In the genomic region with DNA sequence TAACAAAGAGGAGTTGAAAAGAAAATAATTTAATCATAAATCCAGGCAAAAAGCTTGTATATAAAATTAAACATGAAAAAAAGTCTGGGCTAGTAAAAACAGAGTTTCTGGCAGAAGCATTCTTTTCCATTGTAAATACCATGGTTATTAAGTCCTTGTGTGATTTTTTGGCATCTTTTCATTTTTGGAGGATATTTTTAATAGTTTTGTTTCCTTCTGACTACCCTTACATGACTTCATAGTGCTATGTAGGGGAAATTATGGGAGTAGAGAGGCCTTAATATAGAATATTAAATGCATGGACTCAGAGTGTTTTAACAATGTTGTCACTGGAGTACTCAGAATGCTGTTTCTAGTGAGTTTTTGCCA, we compare ENCODE assay signal across 24 cellular contexts.
DNase-seq lines count a peak whose midpoint lies in the region; ATAC-seq and TF ChIP-seq lines count a peak whose summit lies in the region.
"Had no signal": no experiment of that assay in that cellular context is flagged by ENCODE, and none has a peak within 500 bp of the region (broad histone marks: within the 10 kb centered on the region; RNA-seq: fewer than 3 reads in every experiment).

No MANE protein-coding gene starts in this region.

- peak overlapping the region; percentile 26 for H3K27ac ChIP-seq in upper lobe of right lung
- H3K27ac ChIP-seq in left lung: peak overlapping the region in 1 of 2 donors; percentile 13
- H3K27ac ChIP-seq: A549, foreskin keratinocyte, upper lobe of left lung had no signal

- peaks cover 2% of the 10 kb centered on the region for H3K36me3 Mint-ChIP-seq in activated naive CD8-positive, alpha-beta T cell
- no peaks in the 10 kb centered on the region for H3K36me3 Mint-ChIP-seq in activated naive CD8-positive, alpha-beta T cell treated with anti-CD3 and anti-CD28 coated beads for 36 hours
- H3K36me3 Mint-ChIP-seq: CD14-positive monocyte, naive B cell had no signal

- H3K36me3 ChIP-seq in upper lobe of right lung (no peaks in the 10 kb centered on the region), left lung (no peaks in the 10 kb centered on the region)
- H3K36me3 ChIP-seq: pancreas, upper lobe of left lung had no signal

- TF ChIP-seq CTCF in upper lobe of right lung (IDR thresholded peaks at IDR 0.05): no peak
- TF ChIP-seq CTCF in left lung (IDR thresholded peaks at IDR 0.05): no peak

- no peak for DNase-seq in activated naive CD8-positive, alpha-beta T cell treated with anti-CD3 and anti-CD28 coated beads for 36 hours
- DNase-seq in fibroblast of the conjunctiva (ENCODE audit: low read depth) (peak; percentile 64), upper lobe of right lung (no peak), G401 (ENCODE audit: low spot score) (no peak), HUDEP-2 (lab: John Stamatoyannopoulos, UW; ENCODE audit: unreplicated experiment in 76 of 76) (no peak), left lung (no peak)
- DNase-seq: activated T-cell treated with anti-CD3 and anti-CD28 coated beads for 4 hours; foreskin keratinocyte; GDM1; hypothalamus; mammary epithelial cell; naive B cell; NCI-H2107; NCI-H510A; pancreas; stimulated activated CD4-positive, alpha-beta T cell treated with anti-CD3 and anti-CD28 coated beads, Interleukin-1b, Interleukin-23, amount 100 ng/mL, for 48 hours; stimulated activated naive CD4-positive, alpha-beta T cell; T-helper 2 cell; upper lobe of left lung had no signal

- ATAC-seq in SK-N-SH treated with all-trans-retinoic acid at 6 μM for 48 hours (peak; percentile 71), upper lobe of right lung (no peak), left lung (no peak)
- ATAC-seq: A549, foreskin keratinocyte had no signal

- peaks cover 3% of the 10 kb centered on the region for H3K9me3 Mint-ChIP-seq in activated naive CD8-positive, alpha-beta T cell (ENCODE audit: low read depth)
- H3K9me3 Mint-ChIP-seq in activated naive CD8-positive, alpha-beta T cell treated with anti-CD3 and anti-CD28 coated beads for 36 hours: no peaks in the 10 kb centered on the region

- no peaks in the 10 kb centered on the region for H3K4me1 ChIP-seq in upper lobe of right lung
- no peaks in the 10 kb centered on the region for H3K4me1 ChIP-seq in left lung
- H3K4me1 ChIP-seq: A549, foreskin keratinocyte, upper lobe of left lung had no signal

- no peak overlapping the region for H3K4me3 ChIP-seq in upper lobe of right lung
- no peak overlapping the region for H3K4me3 ChIP-seq in left lung
- H3K4me3 ChIP-seq: A549, pancreas, upper lobe of left lung had no signal

- peaks cover 29% of the 10 kb centered on the region for H3K4me1 Mint-ChIP-seq in activated naive CD8-positive, alpha-beta T cell (ENCODE audit: low read depth)
- peaks cover 19% of the 10 kb centered on the region for H3K4me1 Mint-ChIP-seq in activated naive CD8-positive, alpha-beta T cell treated with anti-CD3 and anti-CD28 coated beads for 36 hours
- H3K4me1 Mint-ChIP-seq: CD14-positive monocyte, naive B cell had no signal

- H3K27ac Mint-ChIP-seq in activated naive CD8-positive, alpha-beta T cell: peak overlapping the region; percentile 29
- no peak overlapping the region for H3K27ac Mint-ChIP-seq in activated naive CD8-positive, alpha-beta T cell treated with anti-CD3 and anti-CD28 coated beads for 36 hours
- H3K27ac Mint-ChIP-seq: activated CD4-positive, alpha-beta T cell treated with anti-CD3 and anti-CD28 coated beads, Interleukin-2, amount 10 ng/mL, durations not matched to agents 24 days and 14 days; CD14-positive monocyte; naive B cell had no signal

- H3K27me3 ChIP-seq in upper lobe of right lung (no peaks in the 10 kb centered on the region), left lung (no peaks in the 10 kb centered on the region)
- H3K27me3 ChIP-seq: foreskin keratinocyte, pancreas, upper lobe of left lung had no signal

- intact Hi-C loops in upper lobe of right lung (cut with DNase I) (no loop called here), left lung (cut with DNase I) (no loop called here)

- H3K9me3 ChIP-seq in upper lobe of right lung: no peaks in the 10 kb centered on the region
- H3K9me3 ChIP-seq in left lung: no peaks in the 10 kb centered on the region
- H3K9me3 ChIP-seq: A549, pancreas, upper lobe of left lung had no signal

- H3K27me3 Mint-ChIP-seq in activated naive CD8-positive, alpha-beta T cell: no peaks in the 10 kb centered on the region
- no peaks in the 10 kb centered on the region for H3K27me3 Mint-ChIP-seq in activated naive CD8-positive, alpha-beta T cell treated with anti-CD3 and anti-CD28 coated beads for 36 hours

- no peak overlapping the region for H3K4me3 Mint-ChIP-seq in activated naive CD8-positive, alpha-beta T cell
- H3K4me3 Mint-ChIP-seq in activated naive CD8-positive, alpha-beta T cell treated with anti-CD3 and anti-CD28 coated beads for 36 hours: no peak overlapping the region
- H3K4me3 Mint-ChIP-seq: activated CD4-positive, alpha-beta T cell treated with anti-CD3 and anti-CD28 coated beads, Interleukin-2, amount 10 ng/mL, durations not matched to agents 24 days and 14 days; CD14-positive monocyte; naive B cell had no signal

- in situ Hi-C loops in G401 (cut with HindIII; ENCODE audit: low sequenced_read_pairs): no loop called here

TF ChIP-seq in SK-N-SH treated with all-trans-retinoic acid at 6 μM for 48 hours, 23 proteins besides CTCF, POLR2A, EP300 and RAD21:
- TF ChIP-seq ZNF70 (CRISPR knock-in tag; IDR thresholded peaks at IDR 0.05) (no peak), ARNTL (CRISPR knock-in tag; IDR thresholded peaks at IDR 0.05; ENCODE audit: borderline replicate concordance, low read depth) (no peak), PPARA (CRISPR knock-in tag; IDR thresholded peaks at IDR 0.05; ENCODE audit: borderline replicate concordance) (no peak), ZFP3 (CRISPR knock-in tag; IDR thresholded peaks at IDR 0.05) (no peak), ZNF565 (CRISPR knock-in tag; conservative IDR thresholded peaks at IDR 0.05; ENCODE audit: low read depth) (no peak), GLIS3 (CRISPR knock-in tag; IDR thresholded peaks at IDR 0.05) (no peak), TCF4 (CRISPR knock-in tag; IDR thresholded peaks at IDR 0.05; ENCODE audit: borderline replicate concordance) (no peak), BACH2 (CRISPR knock-in tag; IDR thresholded peaks at IDR 0.05; ENCODE audit: borderline replicate concordance) (no peak), TOX (CRISPR knock-in tag; IDR thresholded peaks at IDR 0.05; ENCODE audit: borderline replicate concordance) (no peak), ESRRG (CRISPR knock-in tag; IDR thresholded peaks at IDR 0.05) (no peak)
- TF ChIP-seq, protein P1, sequence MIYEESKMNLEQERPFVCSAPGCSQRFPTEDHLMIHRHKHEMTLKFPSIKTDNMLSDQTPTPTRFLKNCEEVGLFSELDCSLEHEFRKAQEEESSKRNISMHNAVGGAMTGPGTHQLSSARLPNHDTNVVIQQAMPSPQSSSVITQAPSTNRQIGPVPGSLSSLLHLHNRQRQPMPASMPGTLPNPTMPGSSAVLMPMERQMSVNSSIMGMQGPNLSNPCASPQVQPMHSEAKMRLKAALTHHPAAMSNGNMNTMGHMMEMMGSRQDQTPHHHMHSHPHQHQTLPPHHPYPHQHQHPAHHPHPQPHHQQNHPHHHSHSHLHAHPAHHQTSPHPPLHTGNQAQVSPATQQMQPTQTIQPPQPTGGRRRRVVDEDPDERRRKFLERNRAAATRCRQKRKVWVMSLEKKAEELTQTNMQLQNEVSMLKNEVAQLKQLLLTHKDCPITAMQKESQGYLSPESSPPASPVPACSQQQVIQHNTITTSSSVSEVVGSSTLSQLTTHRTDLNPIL (CRISPR knock-in tag; IDR thresholded peaks at IDR 0.05; ENCODE audit: low read depth): no peak
- TF ChIP-seq, protein P2, sequence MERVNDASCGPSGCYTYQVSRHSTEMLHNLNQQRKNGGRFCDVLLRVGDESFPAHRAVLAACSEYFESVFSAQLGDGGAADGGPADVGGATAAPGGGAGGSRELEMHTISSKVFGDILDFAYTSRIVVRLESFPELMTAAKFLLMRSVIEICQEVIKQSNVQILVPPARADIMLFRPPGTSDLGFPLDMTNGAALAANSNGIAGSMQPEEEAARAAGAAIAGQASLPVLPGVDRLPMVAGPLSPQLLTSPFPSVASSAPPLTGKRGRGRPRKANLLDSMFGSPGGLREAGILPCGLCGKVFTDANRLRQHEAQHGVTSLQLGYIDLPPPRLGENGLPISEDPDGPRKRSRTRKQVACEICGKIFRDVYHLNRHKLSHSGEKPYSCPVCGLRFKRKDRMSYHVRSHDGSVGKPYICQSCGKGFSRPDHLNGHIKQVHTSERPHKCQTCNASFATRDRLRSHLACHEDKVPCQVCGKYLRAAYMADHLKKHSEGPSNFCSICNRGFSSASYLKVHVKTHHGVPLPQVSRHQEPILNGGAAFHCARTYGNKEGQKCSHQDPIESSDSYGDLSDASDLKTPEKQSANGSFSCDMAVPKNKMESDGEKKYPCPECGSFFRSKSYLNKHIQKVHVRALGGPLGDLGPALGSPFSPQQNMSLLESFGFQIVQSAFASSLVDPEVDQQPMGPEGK (CRISPR knock-in tag; IDR thresholded peaks at IDR 0.05; ENCODE audit: borderline replicate concordance): no peak
